In genomic region chr12:98334768-98335167, GRCh38 we compare ENCODE assay signal across 9 cellular contexts.
"Had no signal": no experiment of that assay in that cellular context is flagged by ENCODE, and none has a peak within 500 bp of the region (broad histone marks: within the 10 kb centered on the region; RNA-seq: fewer than 3 reads in every experiment).

No MANE protein-coding gene starts in this region.

- H3K4me3 ChIP-seq: K562 had no signal

- ATAC-seq: HepG2, K562 had no signal

- H3K4me2 ChIP-seq: KMS-11 had no signal

- H3K36me3 Mint-ChIP-seq: IgD-negative memory B cell had no signal

- H3K27ac Mint-ChIP-seq: IgD-negative memory B cell had no signal

- DNase-seq: IMR-90, KBM-7, KG1 had no signal

- FAIRE-seq: HepG2, HTR-8/SVneo, K562 had no signal

- H3K9ac ChIP-seq: KMS-11 had no signal

- H3K27ac ChIP-seq: HL-60, KMS-11 had no signal

- H3K4me3 Mint-ChIP-seq: IgD-negative memory B cell had no signal

- H3K4me1 Mint-ChIP-seq: IgD-negative memory B cell had no signal
